ENCODE assay signal across 15 cellular contexts in genomic region chr1:64043328-64043727, GRCh38.
A peak's percentile ranks its signal among the peaks of the same experiment; 100 is the strongest.
DNase-seq lines count a peak whose midpoint lies in the region; ATAC-seq and TF ChIP-seq lines count a peak whose summit lies in the region.
"Had no signal": no experiment of that assay in that cellular context is flagged by ENCODE, and none has a peak within 500 bp of the region (broad histone marks: within the 10 kb centered on the region; RNA-seq: fewer than 3 reads in every experiment).

No MANE protein-coding gene starts in this region.

- intact Hi-C loops in left ventricle myocardium superior (cut with micrococcal nuclease): no loop called here
- intact Hi-C loops in psoas muscle (cut with DNase I): loop anchor here (10.0 kb wide), 2 partner anchors 269 to 439 kb away; partner anchors contain the start of gene ROR1 (in 1 of the 2)

- H3K4me1 ChIP-seq in right atrium auricular region (peaks cover 0 to 33% of the 10 kb centered on the region in 2 donors), psoas muscle (peaks cover 30% of the 10 kb centered on the region)

- no peak overlapping the region for H3K27ac Mint-ChIP-seq in naive thymus-derived CD8-positive, alpha-beta T cell
- H3K27ac Mint-ChIP-seq: activated CD8-positive, alpha-beta T cell treated with anti-CD3 and anti-CD28 coated beads for 36 hours had no signal

- POLR2A ChIA-PET in naive thymus-derived CD8-positive, alpha-beta T cell (lab: Charles Lee): no interaction called here

- WGBS in psoas muscle, 3 donors: 53 to 77% (median 57%) methylated on average over 2 of the region's 2 CpGs

- H3K4me1 Mint-ChIP-seq in naive thymus-derived CD8-positive, alpha-beta T cell: no peaks in the 10 kb centered on the region
- H3K4me1 Mint-ChIP-seq: central memory CD8-positive, alpha-beta T cell; stimulated activated naive CD8-positive, alpha-beta T cell treated with anti-CD3 and anti-CD28 coated beads, Interleukin-15, amount 100 ng/mL, for 72 hours had no signal

- H3K27ac ChIP-seq in right atrium auricular region (peak overlapping the region; percentile 71 to 85), psoas muscle (peak overlapping the region; percentile 76)
- H3K27ac ChIP-seq: SJCRH30 had no signal

- no peaks in the 10 kb centered on the region for H3K9me3 Mint-ChIP-seq in naive thymus-derived CD8-positive, alpha-beta T cell
- H3K9me3 Mint-ChIP-seq: activated CD8-positive, alpha-beta T cell treated with anti-CD3 and anti-CD28 coated beads for 36 hours; central memory CD8-positive, alpha-beta T cell; stimulated activated naive CD8-positive, alpha-beta T cell treated with anti-CD3 and anti-CD28 coated beads, Interleukin-15, amount 100 ng/mL, for 72 hours had no signal

- TF ChIP-seq CTCF in right atrium auricular region (IDR thresholded peaks at IDR 0.05): no peak
- TF ChIP-seq CTCF in psoas muscle (IDR thresholded peaks at IDR 0.05): no peak

- H3K27me3 Mint-ChIP-seq in naive thymus-derived CD8-positive, alpha-beta T cell: peaks cover 0 to 10% (median 4%) of the 10 kb centered on the region in 5 donors
- H3K27me3 Mint-ChIP-seq: activated CD8-positive, alpha-beta T cell treated with anti-CD3 and anti-CD28 coated beads for 36 hours had no signal

- H3K4me3 ChIP-seq in right atrium auricular region (no peak overlapping the region), psoas muscle (no peak overlapping the region)
- H3K4me3 ChIP-seq: SJCRH30 had no signal

- no peaks in the 10 kb centered on the region for H3K36me3 Mint-ChIP-seq in naive thymus-derived CD8-positive, alpha-beta T cell

- H3K9me3 ChIP-seq in right atrium auricular region: no peaks in the 10 kb centered on the region
- H3K9me3 ChIP-seq in psoas muscle: no peaks in the 10 kb centered on the region
- H3K9me3 ChIP-seq: SJCRH30 had no signal

- H3K36me3 ChIP-seq in right atrium auricular region (no peaks in the 10 kb centered on the region), psoas muscle (ENCODE audit: insufficient read depth in 1 of 2, low read depth in 1 of 2) (no peaks in the 10 kb centered on the region)
- H3K36me3 ChIP-seq: SJCRH30 had no signal

- H3K4me3 Mint-ChIP-seq in naive thymus-derived CD8-positive, alpha-beta T cell: no peak overlapping the region
- H3K4me3 Mint-ChIP-seq: activated CD8-positive, alpha-beta T cell treated with anti-CD3 and anti-CD28 coated beads for 36 hours; central memory CD8-positive, alpha-beta T cell; stimulated activated naive CD8-positive, alpha-beta T cell treated with anti-CD3 and anti-CD28 coated beads, Interleukin-15, amount 100 ng/mL, for 72 hours had no signal

- H3K27me3 ChIP-seq in right atrium auricular region (no peaks in the 10 kb centered on the region), psoas muscle (ENCODE audit: insufficient read depth in 3 of 3, low read length in 2 of 3) (no peaks in the 10 kb centered on the region)
- H3K27me3 ChIP-seq: SJCRH30 had no signal

- DNase-seq in right atrium auricular region (ENCODE audit: low spot score) (no peak), left ventricle myocardium superior (no peak), fibroblast of peridontal ligament (ENCODE audit: extremely low read depth) (peak; percentile 42), psoas muscle (no peak), HPDE6-E6E7 (ENCODE audit: extremely low spot score) (no peak), DMS153 treated with DMSO at 0.1 percent for 48 hours (lab: John Stamatoyannopoulos, UW; ENCODE audit: unreplicated experiment) (no peak)
- DNase-seq in naive thymus-derived CD8-positive, alpha-beta T cell: no peak
- DNase-seq in stimulated activated naive CD8-positive, alpha-beta T cell treated with anti-CD3 and anti-CD28 coated beads, Interleukin-15, Interleukin-2, amounts not matched to agents 100 U/mL and 50 U/mL, for 24 hours: no peak
- DNase-seq: activated CD8-positive, alpha-beta T cell treated with anti-CD3 and anti-CD28 coated beads for 36 hours; activated gamma-delta T cell; MM.1S; NCI-H2107; SJCRH30; stimulated activated naive CD8-positive, alpha-beta T cell treated with anti-CD3 and anti-CD28 coated beads, Interleukin-15, amount 100 ng/mL, for 72 hours had no signal

- no peak for ATAC-seq in left ventricle myocardium superior
- ATAC-seq in psoas muscle: no peak
- ATAC-seq in naive thymus-derived CD8-positive, alpha-beta T cell: no peak
- no peak for ATAC-seq in stimulated activated naive CD8-positive, alpha-beta T cell treated with anti-CD3 and anti-CD28 coated beads, Interleukin-15, Interleukin-2, amounts not matched to agents 100 U/mL and 50 U/mL, for 24 hours
- ATAC-seq: activated CD8-positive, alpha-beta T cell treated with anti-CD3 and anti-CD28 coated beads for 36 hours; stimulated activated naive CD8-positive, alpha-beta T cell treated with anti-CD3 and anti-CD28 coated beads, Interleukin-15, amount 100 ng/mL, for 72 hours had no signal
